ENCODE assay signal across 8 cellular contexts in the genomic region with DNA sequence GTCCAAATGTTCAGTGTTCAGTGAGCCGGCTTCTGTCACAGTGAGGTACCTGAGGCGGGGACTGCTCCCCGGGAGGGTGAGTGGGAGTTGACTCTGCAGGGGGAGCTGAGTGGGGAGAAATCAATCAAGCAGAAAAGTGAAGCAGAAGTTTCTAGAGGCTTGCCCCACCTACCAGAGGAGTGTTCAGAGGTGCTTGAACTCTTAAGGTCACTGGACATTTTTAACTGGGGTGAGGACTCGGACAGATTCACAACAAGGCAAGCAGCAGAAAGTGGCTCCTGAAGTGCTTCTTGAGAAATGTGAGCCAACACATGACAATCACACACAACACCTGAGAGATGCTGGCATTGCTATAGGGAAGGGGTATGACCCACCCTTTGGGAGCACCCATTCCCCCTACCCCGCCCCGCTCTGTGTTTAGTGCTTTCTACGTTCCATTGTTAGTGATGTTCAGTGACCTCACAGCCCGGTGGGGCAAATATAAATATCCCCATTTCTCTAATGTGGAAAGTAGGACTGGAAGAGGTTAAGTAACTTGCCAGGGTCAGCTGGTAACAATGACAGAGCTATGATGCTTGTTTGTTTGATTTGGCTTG. TPM values are rescaled to one million over a fixed set of nuclear protein-coding genes. Genes with fewer than 3 reads are reported as not detected.
DNase-seq lines count a peak whose midpoint lies in the region; ATAC-seq and TF ChIP-seq lines count a peak whose summit lies in the region.

No MANE protein-coding gene starts in this region.

- H3K27ac ChIP-seq in Panc1 (ENCODE audit: low read length), result peak overlapping the region; percentile 92

- H3K4me1 Mint-ChIP-seq in stimulated activated effector memory CD8-positive, alpha-beta T cell treated with anti-CD3 and anti-CD28 coated beads, Interleukin-12 subunit alpha, Interleukin-12 subunit beta, amount 100 ng/mL, for 72 hours, result peaks cover 30% of the 10 kb centered on the region

- ATAC-seq in GM19324 (IDR thresholded peaks at IDR 0.05; ENCODE audit: low FRiP score, unreplicated experiment) (peak; percentile 10), Panc1 (peak; percentile 1; the same call in 1 of the 2 replicates)
- no peak for ATAC-seq in stimulated activated effector memory CD8-positive, alpha-beta T cell treated with anti-CD3 and anti-CD28 coated beads, Interleukin-12 subunit alpha, Interleukin-12 subunit beta, amount 100 ng/mL, for 72 hours

- H3K27me3 ChIP-seq in Panc1 (ENCODE audit: control insufficient read depth, insufficient read depth, low read length), result no peaks in the 10 kb centered on the region

- no peaks in the 10 kb centered on the region for H3K9me3 Mint-ChIP-seq in stimulated activated effector memory CD8-positive, alpha-beta T cell treated with anti-CD3 and anti-CD28 coated beads, Interleukin-12 subunit alpha, Interleukin-12 subunit beta, amount 100 ng/mL, for 72 hours

- H3K27ac Mint-ChIP-seq in stimulated activated effector memory CD8-positive, alpha-beta T cell treated with anti-CD3 and anti-CD28 coated beads, Interleukin-12 subunit alpha, Interleukin-12 subunit beta, amount 100 ng/mL, for 72 hours, result peak overlapping the region; percentile 91

- CTCF ChIA-PET in Panc1 (lab: Charles Lee), result interaction anchor here (0.6 to 2.6 kb wide), 9 partner anchors 51 to 462 kb away, joined by 3 to 26 read pairs (median 4); no protein-coding TSS in a partner anchor

- peak overlapping the region in 1 of 2 experiments; percentile 66; a peak in 3 of 4 replicates for H3K4me3 ChIP-seq in Panc1 (ENCODE audit: low read depth in 2 of 2, low read length in 2 of 2)

- POLR2A ChIA-PET in Panc1 (lab: Charles Lee), result no interaction called here

- intact Hi-C loops in Panc1 (cut with micrococcal nuclease; ENCODE audit: unreplicated experiment), result loop anchor here (2.0 to 5.0 kb wide), 3 partner anchors 49 to 156 kb away; a partner anchor contains a TSS

- in situ Hi-C loops in Panc1 (cut with HindIII; ENCODE audit: low pct_unique_long_range_greater_than_20kb, low sequenced_read_pairs), result no loop called here

- no peak for TF ChIP-seq CTCF in Panc1 (IDR thresholded peaks at IDR 0.05)

- H3K36me3 Mint-ChIP-seq in stimulated activated effector memory CD8-positive, alpha-beta T cell treated with anti-CD3 and anti-CD28 coated beads, Interleukin-12 subunit alpha, Interleukin-12 subunit beta, amount 100 ng/mL, for 72 hours, result peaks cover 10% of the 10 kb centered on the region

- H3K9me3 ChIP-seq in Panc1 (ENCODE audit: control insufficient read depth, insufficient read depth, low read depth, low read length), result no peaks in the 10 kb centered on the region

- H3K4me3 Mint-ChIP-seq in stimulated activated effector memory CD8-positive, alpha-beta T cell treated with anti-CD3 and anti-CD28 coated beads, Interleukin-12 subunit alpha, Interleukin-12 subunit beta, amount 100 ng/mL, for 72 hours, result peak overlapping the region; percentile 81

- DNase-seq in Panc1 (ENCODE audit: low read depth, low spot score) (peak; percentile 32), germinal center (ENCODE audit: low spot score) (peak; percentile 41), amniotic stem cell (lab: John Stamatoyannopoulos, UW) (no peak), DMS53 (lab: John Stamatoyannopoulos, UW) (no peak)
- no peak for DNase-seq in stimulated activated effector memory CD8-positive, alpha-beta T cell treated with anti-CD3 and anti-CD28 coated beads, Interleukin-12 subunit alpha, Interleukin-12 subunit beta, amount 100 ng/mL, for 72 hours (ENCODE audit: low spot score in 2 of 2)
- no peak for DNase-seq in effector CD4-positive, alpha-beta T cell
- DNase-seq in central memory CD4-positive, alpha-beta T cell, result no peak

- H3K4me1 ChIP-seq in Panc1 (ENCODE audit: control insufficient read depth, insufficient read depth, low read length), result peaks cover 41% of the 10 kb centered on the region

- BruUV-seq in Panc1 (replicated peaks; lab: Mats Ljungman, UMichigan), result no TSS peak

- H3K36me3 ChIP-seq in Panc1 (ENCODE audit: control insufficient read depth, insufficient read depth, low read length), result no peaks in the 10 kb centered on the region

RNA-seq across cellular contexts. Expression of a gene that starts 48.6 kb away (rescaled TPM):
- total RNA-seq in Panc1 (2021; ENCODE audit: unreplicated experiment), result 94.2 TPM
- polyA plus RNA-seq in Panc1 (2012; ENCODE audit: insufficient read length), result 45.1 TPM

Comparison
In these comparisons a context has a peak if more than half of its experiments do, and no peak if none do; other contexts are left out.
1. DNase-seq: peak in Panc1 (single experiment) and germinal center (single experiment); none in stimulated activated effector memory CD8-positive, alpha-beta T cell treated with anti-CD3 and anti-CD28 coated beads, Interleukin-12 subunit alpha, Interleukin-12 subunit beta, amount 100 ng/mL, for 72 hours (0 of 2), amniotic stem cell (single experiment), effector CD4-positive, alpha-beta T cell (single experiment), DMS53 (single experiment) and central memory CD4-positive, alpha-beta T cell (single experiment).